ENCODE assay signal across 24 cellular contexts in genomic region chr9:116223926-116224325, GRCh38.
"Had no signal": no experiment of that assay in that cellular context is flagged by ENCODE, and none has a peak within 500 bp of the region (broad histone marks: within the 10 kb centered on the region; RNA-seq: fewer than 3 reads in every experiment).

No MANE protein-coding gene starts in this region.

- H3K27ac ChIP-seq: brain microvascular endothelial cell, SJSA1 had no signal

- DNase-seq: activated CD4-positive, alpha-beta T cell treated with anti-CD3 and anti-CD28 coated beads, Interleukin-2, amount 10 ng/mL, durations not matched to agents 24 days and 14 days; activated CD4-positive, alpha-beta T cell treated with anti-CD3 and anti-CD28 coated beads, Interleukin-2, amount 50 U/mL, for 48 hours; activated CD4-positive, CD25-positive, alpha-beta regulatory T cell treated with anti-CD3 and anti-CD28 coated beads, Interleukin-2, amount 50 U/mL, for 72 hours; activated CD8-positive, alpha-beta memory T cell treated with anti-CD3 and anti-CD28 coated beads, Interleukin-2, amount 10 ng/mL, durations not matched to agents 7 days and 5 days; activated effector memory CD4-positive, alpha-beta T cell treated with Interleukin-2 at 50 U/mL for 16 hours; activated naive CD4-positive, alpha-beta T cell; activated naive CD8-positive, alpha-beta T cell treated with anti-CD3 and anti-CD28 coated beads, Interleukin-2, amount 50 U/mL, for 24 hours; activated T-cell treated with anti-CD3 and anti-CD28 coated beads, Interleukin-2, amount 50 U/mL, for 24 hours; amygdala; brain microvascular endothelial cell; NCI-H1105 treated with DMSO at 0.1 percent for 48 hours; NCI-H1436 treated with DMSO at 0.1 percent for 48 hours; NCI-H187 treated with DMSO at 0.1 percent for 48 hours; NCI-H2081 treated with DMSO at 0.1 percent for 48 hours; NCI-H446 treated with DMSO at 0.1 percent for 48 hours; NCI-H526; NCI-H82; RPMI8226; T-helper 9 cell had no signal

- H3K4me1 Mint-ChIP-seq: activated CD4-positive, alpha-beta T cell treated with anti-CD3 and anti-CD28 coated beads, Interleukin-2, amount 10 ng/mL, durations not matched to agents 24 days and 14 days; activated CD8-positive, alpha-beta memory T cell treated with anti-CD3 and anti-CD28 coated beads, Interleukin-2, amount 10 ng/mL, durations not matched to agents 7 days and 5 days; activated naive CD4-positive, alpha-beta T cell treated with anti-CD3 and anti-CD28 coated beads, Interleukin-2, amount 50 U/mL, for 24 hours; activated naive CD8-positive, alpha-beta T cell treated with anti-CD3 and anti-CD28 coated beads, Interleukin-2, amount 50 U/mL, for 24 hours; WTC11 had no signal

- H3K27me3 Mint-ChIP-seq: activated CD4-positive, alpha-beta T cell treated with anti-CD3 and anti-CD28 coated beads, Interleukin-2, amount 10 ng/mL, durations not matched to agents 24 days and 14 days; activated CD8-positive, alpha-beta memory T cell treated with anti-CD3 and anti-CD28 coated beads, Interleukin-2, amount 10 ng/mL, durations not matched to agents 7 days and 5 days; activated naive CD4-positive, alpha-beta T cell treated with anti-CD3 and anti-CD28 coated beads, Interleukin-2, amount 50 U/mL, for 24 hours; activated naive CD8-positive, alpha-beta T cell treated with anti-CD3 and anti-CD28 coated beads, Interleukin-2, amount 50 U/mL, for 24 hours; activated T-cell treated with anti-CD3 and anti-CD28 coated beads, Interleukin-2, amount 50 U/mL, for 24 hours had no signal

- H3K4me3 Mint-ChIP-seq: activated CD4-positive, alpha-beta T cell treated with anti-CD3 and anti-CD28 coated beads, Interleukin-2, amount 10 ng/mL, durations not matched to agents 24 days and 14 days; activated CD8-positive, alpha-beta memory T cell treated with anti-CD3 and anti-CD28 coated beads, Interleukin-2, amount 10 ng/mL, durations not matched to agents 7 days and 5 days; activated naive CD4-positive, alpha-beta T cell treated with anti-CD3 and anti-CD28 coated beads, Interleukin-2, amount 50 U/mL, for 24 hours; activated naive CD8-positive, alpha-beta T cell treated with anti-CD3 and anti-CD28 coated beads, Interleukin-2, amount 50 U/mL, for 24 hours; activated T-cell treated with anti-CD3 and anti-CD28 coated beads, Interleukin-2, amount 50 U/mL, for 24 hours; activated T-helper 1 cell treated with anti-CD3 and anti-CD28 coated beads, Interleukin-12 subunit alpha, Interleukin-12 subunit beta, Interleukin-2, Interleukin-4 antibody, amounts not matched to agents 30 ng/mL and 10 ng/mL and 1 ng/mL, durations not matched to agents 14 hours and 24 hours and 36 hours; T-helper 1 cell treated with Interleukin-12 subunit alpha and Interleukin-12 subunit beta and Interleukin-4 antibody, amounts not matched to agents 30 μg/mL and 1 μg/mL, for 36 hours; WTC11 had no signal

- H3K4me3 ChIP-seq: SJSA1 had no signal

- H3K27ac Mint-ChIP-seq: activated CD4-positive, alpha-beta T cell treated with anti-CD3 and anti-CD28 coated beads, Interleukin-2, amount 10 ng/mL, durations not matched to agents 24 days and 14 days; activated CD8-positive, alpha-beta memory T cell treated with anti-CD3 and anti-CD28 coated beads, Interleukin-2, amount 10 ng/mL, durations not matched to agents 7 days and 5 days; activated naive CD4-positive, alpha-beta T cell treated with anti-CD3 and anti-CD28 coated beads, Interleukin-2, amount 50 U/mL, for 24 hours; activated naive CD8-positive, alpha-beta T cell treated with anti-CD3 and anti-CD28 coated beads, Interleukin-2, amount 50 U/mL, for 24 hours; activated T-cell treated with anti-CD3 and anti-CD28 coated beads, Interleukin-2, amount 50 U/mL, for 24 hours; activated T-helper 1 cell treated with anti-CD3 and anti-CD28 coated beads, Interleukin-12 subunit alpha, Interleukin-12 subunit beta, Interleukin-2, Interleukin-4 antibody, amounts not matched to agents 30 ng/mL and 10 ng/mL and 1 ng/mL, durations not matched to agents 14 hours and 24 hours and 36 hours; T-helper 1 cell treated with Interleukin-12 subunit alpha and Interleukin-12 subunit beta and Interleukin-4 antibody, amounts not matched to agents 30 μg/mL and 1 μg/mL, for 36 hours; WTC11 had no signal

- H3K9me3 Mint-ChIP-seq: activated CD4-positive, alpha-beta T cell treated with anti-CD3 and anti-CD28 coated beads, Interleukin-2, amount 10 ng/mL, durations not matched to agents 24 days and 14 days; activated T-helper 1 cell treated with anti-CD3 and anti-CD28 coated beads, Interleukin-12 subunit alpha, Interleukin-12 subunit beta, Interleukin-2, Interleukin-4 antibody, amounts not matched to agents 30 ng/mL and 10 ng/mL and 1 ng/mL, durations not matched to agents 14 hours and 24 hours and 36 hours; T-helper 1 cell treated with Interleukin-12 subunit alpha and Interleukin-12 subunit beta and Interleukin-4 antibody, amounts not matched to agents 30 μg/mL and 1 μg/mL, for 36 hours; WTC11 had no signal

- H3K27me3 ChIP-seq: brain microvascular endothelial cell, SJSA1 had no signal

- H3K9me3 ChIP-seq: SJSA1 had no signal

- H3K36me3 Mint-ChIP-seq: activated CD8-positive, alpha-beta memory T cell treated with anti-CD3 and anti-CD28 coated beads, Interleukin-2, amount 10 ng/mL, durations not matched to agents 7 days and 5 days; activated naive CD4-positive, alpha-beta T cell treated with anti-CD3 and anti-CD28 coated beads, Interleukin-2, amount 50 U/mL, for 24 hours; WTC11 had no signal

- H3K4me1 ChIP-seq: SJSA1 had no signal
